ENCODE assay signal across 30 cellular contexts in the genomic region with DNA sequence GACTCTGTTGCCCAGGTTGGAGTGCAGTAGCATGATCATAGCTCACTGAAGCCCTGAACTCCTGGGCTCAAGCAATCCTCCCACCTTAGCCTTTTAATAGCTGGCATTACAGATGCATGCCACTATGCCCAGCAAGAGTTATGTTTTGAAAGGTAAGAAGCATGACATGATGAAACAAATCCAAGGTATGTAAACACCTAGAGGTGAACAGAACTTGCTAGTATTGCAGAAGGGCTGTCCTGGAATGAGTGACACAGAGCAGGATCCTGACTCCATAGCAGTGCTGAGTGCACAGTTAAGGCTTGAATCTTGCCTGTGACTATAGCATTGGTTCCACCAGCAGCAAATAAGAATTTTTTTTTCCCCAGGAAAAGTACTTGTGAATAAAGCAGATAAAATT.
"Had no signal": no experiment of that assay in that cellular context is flagged by ENCODE, and none has a peak within 500 bp of the region (broad histone marks: within the 10 kb centered on the region; RNA-seq: fewer than 3 reads in every experiment).

No MANE protein-coding gene starts in this region.

- H3K27ac ChIP-seq: left ventricle myocardium inferior, neural progenitor cell, neutrophil, parathyroid adenoma, psoas muscle, skin epidermis, stomach, testis, thyroid gland, transverse colon, upper lobe of right lung had no signal

- H3K79me2 ChIP-seq: parathyroid adenoma had no signal

- H3K4me1 ChIP-seq: left ventricle myocardium inferior, psoas muscle, testis, transverse colon, upper lobe of right lung had no signal

- H3K9me3 ChIP-seq: left ventricle myocardium inferior, neutrophil, psoas muscle, stomach, testis, thyroid gland, transverse colon, upper lobe of right lung had no signal

- FAIRE-seq: keratinocyte, urothelium cell line had no signal

- DNase-seq: hippocampal formation; kidney glomerular epithelial cell; left colon; left ventricle myocardium inferior; mesendoderm; naive B cell; natural killer cell; nephron progenitor cell; occipital lobe; psoas muscle; right cardiac atrium; stimulated activated CD4-positive, alpha-beta T cell treated with anti-CD3 and anti-CD28 coated beads, Interleukin-12 subunit alpha, Interleukin-12 subunit beta, amount 100 ng/mL, for 4 hours; stimulated activated CD4-positive, alpha-beta T cell treated with anti-CD3 and anti-CD28 coated beads, Interleukin-15, amount 100 ng/mL, for 24 hours; stimulated activated CD4-positive, alpha-beta T cell treated with anti-CD3 and anti-CD28 coated beads, Interleukin-2, amount 100 ng/mL, for 24 hours; stimulated activated CD4-positive, alpha-beta T cell treated with anti-CD3 and anti-CD28 coated beads, Interleukin-4, amount 100 ng/mL, for 1 hour; stimulated activated naive B cell treated with anti-CD40 and anti-IgM and Interleukin-4, amounts not matched to agents 10 μg/mL and 1 μg/mL and 100 μg/mL, for 72 hours; stimulated activated naive CD8-positive, alpha-beta T cell treated with anti-CD3 and anti-CD28 coated beads, Interleukin-15, Interleukin-2, amounts not matched to agents 100 U/mL and 50 U/mL, for 24 hours; stomach; testis; thyroid gland; transverse colon; upper lobe of right lung had no signal

- ATAC-seq: left colon; natural killer cell; psoas muscle; right cardiac atrium; sciatic nerve; stimulated activated naive B cell treated with anti-CD40 and anti-IgM and Interleukin-4, amounts not matched to agents 10 μg/mL and 1 μg/mL and 100 μg/mL, for 72 hours; stimulated activated naive CD8-positive, alpha-beta T cell treated with anti-CD3 and anti-CD28 coated beads, Interleukin-15, Interleukin-2, amounts not matched to agents 100 U/mL and 50 U/mL, for 24 hours; upper lobe of right lung had no signal

- H3K4me2 ChIP-seq: neural progenitor cell had no signal

- H3K9ac ChIP-seq: neural progenitor cell, parathyroid adenoma had no signal

- H3K36me3 ChIP-seq: left ventricle myocardium inferior, neural progenitor cell, neutrophil, stomach, thyroid gland, transverse colon, upper lobe of right lung had no signal

- H3K4me3 ChIP-seq: left ventricle myocardium inferior, lung, neural progenitor cell, psoas muscle, skin epidermis, stomach, testis, thyroid gland, transverse colon, upper lobe of right lung had no signal

- H3K27me3 ChIP-seq: neural progenitor cell, neutrophil, stomach, testis, thyroid gland, transverse colon, upper lobe of right lung had no signal

- H2AFZ ChIP-seq: neural progenitor cell, parathyroid adenoma had no signal
